1 cellular context compared by ENCODE assay signal in the genomic region with DNA sequence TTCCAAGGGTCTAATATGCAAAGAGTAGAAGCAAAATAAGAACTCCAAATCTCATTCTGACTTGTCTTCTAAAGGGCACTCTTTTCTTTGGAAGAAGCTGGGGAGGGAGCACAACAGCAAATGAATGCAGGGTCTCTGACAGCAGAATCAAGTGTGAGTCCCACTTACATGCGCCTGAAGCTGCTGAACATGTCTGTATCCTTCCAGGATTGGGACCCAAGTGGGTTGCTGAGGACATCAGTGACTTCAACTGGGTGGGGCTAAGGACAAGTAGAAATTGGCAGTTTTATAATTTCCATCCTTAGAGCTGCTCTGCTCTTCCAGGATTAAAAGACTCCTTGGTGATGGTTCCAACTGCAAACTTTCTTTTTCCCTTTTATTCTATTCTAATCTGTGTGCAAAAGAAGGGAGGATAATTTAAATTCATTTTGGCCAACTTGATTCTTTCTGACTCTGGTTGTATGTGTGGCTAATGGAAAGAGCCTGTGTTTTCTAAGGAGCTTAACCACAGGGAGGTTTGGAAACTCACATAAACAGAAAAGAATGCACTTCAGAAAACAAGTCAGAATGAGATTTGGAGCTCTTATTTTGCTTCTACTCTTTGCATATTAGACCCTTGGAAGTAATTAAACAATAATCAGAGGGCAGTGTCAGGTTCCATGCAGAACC.
TF ChIP-seq lines count a peak whose summit lies in the region.

No MANE protein-coding gene starts in this region.

TF ChIP-seq in HepG2, 621 proteins besides CTCF, POLR2A, EP300 and RAD21:
- TF ChIP-seq MTF2 (CRISPR knock-in tag; IDR thresholded peaks at IDR 0.05; ENCODE audit: borderline replicate concordance) (no peak), ZNF766 (CRISPR knock-in tag; IDR thresholded peaks at IDR 0.05; ENCODE audit: borderline replicate concordance) (no peak), ZNF224 (CRISPR knock-in tag; IDR thresholded peaks at IDR 0.05) (no peak), ZEB1 (IDR thresholded peaks at IDR 0.05; ENCODE audit: insufficient replicate concordance, low read depth) (no peak), CC2D1A (CRISPR knock-in tag; IDR thresholded peaks at IDR 0.05) (no peak), ZNF225 (CRISPR knock-in tag; IDR thresholded peaks at IDR 0.05) (no peak), ZNF510 (CRISPR knock-in tag; IDR thresholded peaks at IDR 0.05; ENCODE audit: low read depth) (no peak), MAZ (IDR thresholded peaks at IDR 0.05; ENCODE audit: borderline replicate concordance, low read depth, low read length) (no peak), MAZ (CRISPR knock-in tag; IDR thresholded peaks at IDR 0.05; ENCODE audit: low read depth) (no peak), KDM6A (CRISPR knock-in tag; IDR thresholded peaks at IDR 0.05; ENCODE audit: low read depth) (no peak)
- TF ChIP-seq, protein P1, sequence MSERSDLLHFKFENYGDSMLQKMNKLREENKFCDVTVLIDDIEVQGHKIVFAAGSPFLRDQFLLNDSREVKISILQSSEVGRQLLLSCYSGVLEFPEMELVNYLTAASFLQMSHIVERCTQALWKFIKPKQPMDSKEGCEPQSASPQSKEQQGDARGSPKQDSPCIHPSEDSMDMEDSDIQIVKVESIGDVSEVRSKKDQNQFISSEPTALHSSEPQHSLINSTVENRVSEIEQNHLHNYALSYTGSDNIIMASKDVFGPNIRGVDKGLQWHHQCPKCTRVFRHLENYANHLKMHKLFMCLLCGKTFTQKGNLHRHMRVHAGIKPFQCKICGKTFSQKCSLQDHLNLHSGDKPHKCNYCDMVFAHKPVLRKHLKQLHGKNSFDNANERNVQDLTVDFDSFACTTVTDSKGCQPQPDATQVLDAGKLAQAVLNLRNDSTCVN (CRISPR knock-in tag; IDR thresholded peaks at IDR 0.05; ENCODE audit: borderline replicate concordance): no peak
- TF ChIP-seq, protein P2, sequence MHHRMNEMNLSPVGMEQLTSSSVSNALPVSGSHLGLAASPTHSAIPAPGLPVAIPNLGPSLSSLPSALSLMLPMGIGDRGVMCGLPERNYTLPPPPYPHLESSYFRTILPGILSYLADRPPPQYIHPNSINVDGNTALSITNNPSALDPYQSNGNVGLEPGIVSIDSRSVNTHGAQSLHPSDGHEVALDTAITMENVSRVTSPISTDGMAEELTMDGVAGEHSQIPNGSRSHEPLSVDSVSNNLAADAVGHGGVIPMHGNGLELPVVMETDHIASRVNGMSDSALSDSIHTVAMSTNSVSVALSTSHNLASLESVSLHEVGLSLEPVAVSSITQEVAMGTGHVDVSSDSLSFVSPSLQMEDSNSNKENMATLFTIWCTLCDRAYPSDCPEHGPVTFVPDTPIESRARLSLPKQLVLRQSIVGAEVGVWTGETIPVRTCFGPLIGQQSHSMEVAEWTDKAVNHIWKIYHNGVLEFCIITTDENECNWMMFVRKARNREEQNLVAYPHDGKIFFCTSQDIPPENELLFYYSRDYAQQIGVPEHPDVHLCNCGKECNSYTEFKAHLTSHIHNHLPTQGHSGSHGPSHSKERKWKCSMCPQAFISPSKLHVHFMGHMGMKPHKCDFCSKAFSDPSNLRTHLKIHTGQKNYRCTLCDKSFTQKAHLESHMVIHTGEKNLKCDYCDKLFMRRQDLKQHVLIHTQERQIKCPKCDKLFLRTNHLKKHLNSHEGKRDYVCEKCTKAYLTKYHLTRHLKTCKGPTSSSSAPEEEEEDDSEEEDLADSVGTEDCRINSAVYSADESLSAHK (CRISPR knock-in tag; IDR thresholded peaks at IDR 0.05; ENCODE audit: borderline replicate concordance): no peak
